ENCODE assay signal across 8 cellular contexts in genomic region chr19:45887311-45887710, GRCh38. TPM values are rescaled to one million over a fixed set of nuclear protein-coding genes. Genes with fewer than 3 reads are reported as not detected.
A peak's percentile ranks its signal among the peaks of the same experiment; 100 is the strongest.
DNase-seq lines count a peak whose midpoint lies in the region; ATAC-seq and TF ChIP-seq lines count a peak whose summit lies in the region.

No MANE protein-coding gene starts in this region.

- DNase-seq in GM06990 (ENCODE audit: extremely low read depth, insufficient read length): no peak
- no peak for DNase-seq in SJCRH30
- DNase-seq in prostate gland (ENCODE audit: low spot score): no peak
- no peak for DNase-seq in NCI-H1417 (lab: John Stamatoyannopoulos, UW)
- no peak for DNase-seq in globus pallidus (ENCODE audit: low spot score)
- no peak for DNase-seq in NCI-H2081 (lab: John Stamatoyannopoulos, UW)

- H3K27me3 ChIP-seq in GM06990 (replicated peaks; ENCODE audit: control insufficient read depth, insufficient read depth, low read length) (no peaks in the 10 kb centered on the region), SJCRH30 (no peaks in the 10 kb centered on the region), esophagus (ENCODE audit: control insufficient read depth in 1 of 2, insufficient read depth in 2 of 2, low read length in 2 of 2) (no peaks in the 10 kb centered on the region), prostate gland (replicated peaks; ENCODE audit: insufficient read depth) (no peaks in the 10 kb centered on the region)

- intact Hi-C loops in prostate gland (cut with DNase I): loop anchor here (2.0 to 10.0 kb wide), 2 partner anchors 25 to 127 kb away; partner anchors contain the start of gene SYMPK

- no peaks in the 10 kb centered on the region; the same call in 1 of the 2 replicates for H3K36me3 ChIP-seq in GM06990 (ENCODE audit: control insufficient read depth, insufficient read depth, low read length)
- peaks cover 4% of the 10 kb centered on the region; the same call in 1 of the 2 replicates for H3K36me3 ChIP-seq in SJCRH30
- H3K36me3 ChIP-seq in esophagus (ENCODE audit: control insufficient read depth in 2 of 2, insufficient read depth in 2 of 2, low read length in 1 of 2): peaks cover 0 to 2% of the 10 kb centered on the region in 2 donors
- H3K36me3 ChIP-seq in prostate gland: no peaks in the 10 kb centered on the region

- no peaks in the 10 kb centered on the region for H3K9me3 ChIP-seq in SJCRH30 (replicated peaks)
- no peaks in the 10 kb centered on the region for H3K9me3 ChIP-seq in esophagus (ENCODE audit: control insufficient read depth in 2 of 2, insufficient read depth in 1 of 2, low read depth in 1 of 2, low read length in 1 of 2)
- no peaks in the 10 kb centered on the region for H3K9me3 ChIP-seq in prostate gland

- 55 to 61% methylated on average over 5 of the region's 5 CpGs for WGBS in esophagus, 2 donors
- 35% methylated on average over 5 of the region's 5 CpGs for WGBS in prostate gland

- TF ChIP-seq CTCF in GM06990 (IDR thresholded peaks at IDR 0.05; ENCODE audit: insufficient read depth, low read length, poor library complexity, severe bottlenecking) (no peak), prostate gland (IDR thresholded peaks at IDR 0.05) (no peak)

- ATAC-seq in GM18517 (IDR thresholded peaks at IDR 0.05; ENCODE audit: unreplicated experiment): no peak

- H3K4me1 ChIP-seq in SJCRH30 (peaks cover 13% of the 10 kb centered on the region), esophagus (ENCODE audit: control insufficient read depth in 2 of 2, insufficient read depth in 2 of 2, low read length in 1 of 2) (peaks cover 9 to 21% of the 10 kb centered on the region in 2 donors), prostate gland (replicated peaks) (peaks cover 24% of the 10 kb centered on the region)

- H3K27ac ChIP-seq in SJCRH30: peak overlapping the region; percentile 69
- peak overlapping the region; percentile 90 to 95 for H3K27ac ChIP-seq in esophagus (ENCODE audit: low read depth in 2 of 2, low read length in 1 of 2)
- H3K27ac ChIP-seq in prostate gland: peak overlapping the region; percentile 60 to 92

- no peak for TF ChIP-seq POLR2A in prostate gland (IDR thresholded peaks at IDR 0.05)

- H3K4me3 ChIP-seq in GM06990 (replicated peaks; ENCODE audit: low read depth, low read length) (peak overlapping the region; percentile 83), SJCRH30 (peak overlapping the region; percentile 80), esophagus (ENCODE audit: low read depth in 1 of 2, low read length in 2 of 2) (peak overlapping the region in 1 of 2 donors; percentile 59), prostate gland (peak overlapping the region; percentile 82 to 84)

RNA-seq across cellular contexts. Expression of gene IRF2BP1, which starts 1.4 kb away (rescaled TPM):
- 31.0 and 31.4 TPM in 2 replicates for total RNA-seq in SJCRH30 (2014; rRNA removed; shearing (Covaris generic))
- polyA plus RNA-seq in esophagus: 10 to 100 TPM in 1 of 2 donors, 1 to 10 TPM in 1; 9.0 to 10.6 TPM
- 10 to 100 TPM; 55.5 to 63.0 TPM for total RNA-seq in prostate gland

RNA-seq across cellular contexts. Expression of gene MYPOP, which starts 15.1 kb away (rescaled TPM):
- total RNA-seq in SJCRH30 (2014; rRNA removed; shearing (Covaris generic)): 1.8 and 2.5 TPM in 2 replicates
- 1 to 10 TPM; 3.2 to 3.5 TPM for polyA plus RNA-seq in esophagus
- total RNA-seq in prostate gland: 1 to 10 TPM; 8.7 to 9.1 TPM

RNA-seq across cellular contexts. Expression of gene FOXA3, which starts 23.2 kb away (rescaled TPM):
- 0.45 and 0.53 TPM in 2 replicates for total RNA-seq in SJCRH30 (2014; rRNA removed; shearing (Covaris generic))
- under 1 TPM; 0.02 to 0.10 TPM for polyA plus RNA-seq in esophagus
- total RNA-seq in prostate gland: 1 to 10 TPM in 1 of 2 donors, under 1 TPM in 1; 0.09 to 1.1 TPM

RNA-seq across cellular contexts. Expression of gene SYMPK, which starts 24.4 kb away (rescaled TPM):
- 25.6 and 32.6 TPM in 2 replicates for total RNA-seq in SJCRH30 (2014; rRNA removed; shearing (Covaris generic))
- polyA plus RNA-seq in esophagus: 10 to 100 TPM; 31.3 to 76.3 TPM
- 100 to 1,000 TPM in 1 of 2 donors, 10 to 100 TPM in 1; 76.4 to 104 TPM for total RNA-seq in prostate gland

RNA-seq across cellular contexts. Expression of gene NANOS2, which starts 27.3 kb away (rescaled TPM):
- total RNA-seq in SJCRH30 (2014; rRNA removed; shearing (Covaris generic)): not detected in 2 replicates
- polyA plus RNA-seq in esophagus: not detected
- total RNA-seq in prostate gland: 1 to 10 TPM in 1 of 2 donors, not detected in 1; 4.1 TPM
